ENCODE assay signal across 1 cellular context in genomic region chr2:112160591-112161250, GRCh38.
A peak's percentile ranks its signal among the peaks of the same experiment; 100 is the strongest.
TF ChIP-seq lines count a peak whose summit lies in the region.

No MANE protein-coding gene starts in this region.

TF ChIP-seq in HEK293, 187 proteins besides CTCF, POLR2A, EP300 and RAD21 (continued from another document):
- TF ChIP-seq ZSCAN4 (tag by site-specific recombination; IDR thresholded peaks at IDR 0.05) = peak; percentile 42; the same call in 1 of the 2 replicates
- TF ChIP-seq ZNF391 (tag by site-specific recombination; IDR thresholded peaks at IDR 0.05; ENCODE audit: borderline replicate concordance, low read depth) = no peak
- TF ChIP-seq ZNF292 (tag by site-specific recombination; IDR thresholded peaks at IDR 0.05; ENCODE audit: borderline replicate concordance, low read depth) = no peak
- no peak for TF ChIP-seq ZNF768 (tag by site-specific recombination; IDR thresholded peaks at IDR 0.05)
- no peak for TF ChIP-seq MZF1 (tag by site-specific recombination; IDR thresholded peaks at IDR 0.05; ENCODE audit: borderline replicate concordance)
- no peak for TF ChIP-seq ZNF792 (tag by site-specific recombination; IDR thresholded peaks at IDR 0.05)
- TF ChIP-seq KLF8 (tag by site-specific recombination; IDR thresholded peaks at IDR 0.05) = no peak
- TF ChIP-seq ZNF449 (tag by site-specific recombination; IDR thresholded peaks at IDR 0.05) = peak; percentile 68; the same call in 1 of the 2 replicates
- no peak for TF ChIP-seq FEZF1 (tag by site-specific recombination; IDR thresholded peaks at IDR 0.05)
- no peak for TF ChIP-seq ZBTB20 (tag by site-specific recombination; IDR thresholded peaks at IDR 0.05)
- no peak for TF ChIP-seq ZBTB6 (tag by site-specific recombination; IDR thresholded peaks at IDR 0.05)
- no peak for TF ChIP-seq SCRT2 (tag by site-specific recombination; IDR thresholded peaks at IDR 0.05)
